Comparison of ENCODE assay signal across 24 cellular contexts in genomic region chr12:33977887-33978286, GRCh38. TPM values are rescaled to one million over a fixed set of nuclear protein-coding genes. Genes with fewer than 3 reads are reported as not detected.
DNase-seq lines count a peak whose midpoint lies in the region; ATAC-seq, FAIRE-seq and TF ChIP-seq lines count a peak whose summit lies in the region.
"Had no signal": no experiment of that assay in that cellular context is flagged by ENCODE, and none has a peak within 500 bp of the region (broad histone marks: within the 10 kb centered on the region; RNA-seq: fewer than 3 reads in every experiment).

No MANE protein-coding gene starts in this region.

- DNase-seq in mammary epithelial cell (peak; percentile 48), MCF 10A (ENCODE audit: unreplicated experiment) (no peak), foreskin keratinocyte (peak in 1 of 2 donors; percentile 49), NCI-H526 (lab: John Stamatoyannopoulos, UW) (no peak), GM20000 (ENCODE audit: low spot score) (no peak), Right ventricle myocardium superior (no peak)
- DNase-seq in activated T-cell treated with anti-CD3 and anti-CD28 coated beads, Interleukin-2, amount 50 U/mL, for 24 hours: no peak
- DNase-seq: ACHN; C1 segment of cervical spinal cord; Calu3; CD4-positive, alpha-beta memory T cell; COR-L47; DMS53; DMS79 treated with DMSO at 0.1 percent for 48 hours; GF-D8; GOT3; HFFc6 had no signal

- WGBS in mammary epithelial cell (ENCODE audit: low coverage, missing lambda C conversion rate): 63% methylated on average over 1 of the region's 1 CpG

- H4K20me1 ChIP-seq in mammary epithelial cell (ENCODE audit: insufficient read depth, low read length): no peaks in the 10 kb centered on the region

- H3K9me3 ChIP-seq in mammary epithelial cell (replicated peaks; ENCODE audit: insufficient read depth, low read length): no peaks in the 10 kb centered on the region
- H3K9me3 ChIP-seq: A549, HAP-1 had no signal

- no peak overlapping the region for H3K4me3 ChIP-seq in mammary epithelial cell (replicated peaks in 1 of 3; ENCODE audit: insufficient read depth in 1 of 3, low read depth in 2 of 3, low read length in 3 of 3)
- H3K4me3 ChIP-seq: A549, HAP-1 had no signal

- intact Hi-C loops in mammary epithelial cell (cut with micrococcal nuclease): loop anchor here (10.0 kb wide), 1 partner anchor 1223 kb away; the partner anchor contains the start of gene YARS2
- intact Hi-C loops in MCF 10A (cut with micrococcal nuclease): no loop called here
- intact Hi-C loops in Right ventricle myocardium superior (cut with DNase I): no loop called here

- H3K27me3 ChIP-seq in mammary epithelial cell (ENCODE audit: insufficient read depth, low read length) (no peaks in the 10 kb centered on the region), foreskin keratinocyte (no peaks in the 10 kb centered on the region)

- BruUV-seq in mammary epithelial cell (replicated peaks; lab: Mats Ljungman, UMichigan): no TSS peak
- no TSS peak for BruUV-seq in MCF 10A (replicated peaks; lab: Mats Ljungman, UMichigan)

- H3K9ac ChIP-seq in mammary epithelial cell (ENCODE audit: insufficient read depth, low read length): no peak overlapping the region

- in situ Hi-C loops in mammary epithelial cell (cut with MboI; ENCODE audit: low sequenced_read_pairs in 2 of 2): no loop called here

- H3K36me3 ChIP-seq in mammary epithelial cell (ENCODE audit: insufficient read depth, low read length): no peaks in the 10 kb centered on the region
- H3K36me3 ChIP-seq: HAP-1 had no signal

- H3K27ac ChIP-seq in mammary epithelial cell (ENCODE audit: insufficient read depth, low read depth, low read length) (no peak overlapping the region), foreskin keratinocyte (no peak overlapping the region)
- H3K27ac ChIP-seq: 22Rv1, A549 had no signal

- no peaks in the 10 kb centered on the region for H3K36me3 Mint-ChIP-seq in MCF 10A (ENCODE audit: insufficient read depth, unreplicated experiment)
- no peaks in the 10 kb centered on the region for H3K36me3 Mint-ChIP-seq in activated T-cell treated with anti-CD3 and anti-CD28 coated beads, Interleukin-2, amount 50 U/mL, for 24 hours (ENCODE audit: low read depth)
- H3K36me3 Mint-ChIP-seq: CD4-positive, alpha-beta memory T cell had no signal

- H3K9me3 Mint-ChIP-seq in MCF 10A (ENCODE audit: unreplicated experiment): peaks cover 8% of the 10 kb centered on the region
- H3K9me3 Mint-ChIP-seq in activated T-cell treated with anti-CD3 and anti-CD28 coated beads, Interleukin-2, amount 50 U/mL, for 24 hours: no peaks in the 10 kb centered on the region

- no peaks in the 10 kb centered on the region for H3K79me2 ChIP-seq in mammary epithelial cell (ENCODE audit: insufficient read depth, low read length)

- no peaks in the 10 kb centered on the region for H3K27me3 Mint-ChIP-seq in MCF 10A (ENCODE audit: insufficient read depth, unreplicated experiment)
- H3K27me3 Mint-ChIP-seq in activated T-cell treated with anti-CD3 and anti-CD28 coated beads, Interleukin-2, amount 50 U/mL, for 24 hours: peaks cover 11% of the 10 kb centered on the region

- no peaks in the 10 kb centered on the region for H3K4me1 Mint-ChIP-seq in MCF 10A (ENCODE audit: insufficient read depth, unreplicated experiment)
- no peaks in the 10 kb centered on the region for H3K4me1 Mint-ChIP-seq in activated T-cell treated with anti-CD3 and anti-CD28 coated beads, Interleukin-2, amount 50 U/mL, for 24 hours (ENCODE audit: low read depth)
- H3K4me1 Mint-ChIP-seq: CD4-positive, alpha-beta memory T cell had no signal

- H3K4me1 ChIP-seq in mammary epithelial cell (ENCODE audit: insufficient read depth, low read length): no peaks in the 10 kb centered on the region
- no peaks in the 10 kb centered on the region for H3K4me1 ChIP-seq in foreskin keratinocyte
- H3K4me1 ChIP-seq: A549, HAP-1 had no signal

- dilution Hi-C loops in mammary epithelial cell (cut with HindIII; ENCODE audit: low sequenced_read_pairs): no loop called here

- no peak overlapping the region for H3K4me3 Mint-ChIP-seq in MCF 10A (ENCODE audit: unreplicated experiment)
- no peak overlapping the region for H3K4me3 Mint-ChIP-seq in activated T-cell treated with anti-CD3 and anti-CD28 coated beads, Interleukin-2, amount 50 U/mL, for 24 hours
- H3K4me3 Mint-ChIP-seq: CD4-positive, alpha-beta memory T cell; HFFc6 had no signal

- no peak overlapping the region for H2AFZ ChIP-seq in mammary epithelial cell (ENCODE audit: low read depth, low read length)

- peak; percentile 75 for ATAC-seq in foreskin keratinocyte
- ATAC-seq in Right ventricle myocardium superior (ENCODE audit: poor library complexity): no peak
- ATAC-seq: A549 had no signal

- H3K4me2 ChIP-seq in mammary epithelial cell (ENCODE audit: insufficient read depth, low read depth, low read length): no peak overlapping the region
- H3K4me2 ChIP-seq: A549 had no signal

- POLR2A ChIA-PET in MCF 10A (lab: Yijun Ruan, JAX): no interaction called here

- CTCF ChIA-PET in mammary epithelial cell (lab: Charles Lee; ENCODE audit: low non-redundant PET): interaction anchor here (0.6 kb wide), 1 partner anchor 1223 kb away, joined by 4 read pairs; no protein-coding TSS in a partner anchor
- CTCF ChIA-PET in MCF 10A (lab: Yijun Ruan, JAX): no interaction called here

- no peak overlapping the region for H3K27ac Mint-ChIP-seq in MCF 10A (ENCODE audit: low read depth, unreplicated experiment)
- no peak overlapping the region for H3K27ac Mint-ChIP-seq in activated T-cell treated with anti-CD3 and anti-CD28 coated beads, Interleukin-2, amount 50 U/mL, for 24 hours
- H3K27ac Mint-ChIP-seq: CD4-positive, alpha-beta memory T cell; HFFc6 had no signal

- peak; percentile 95 for FAIRE-seq in colon (lab: Jason Lieb, UNC)
- FAIRE-seq: A549, GM12891, GM18507, H54 had no signal

- no peak for TF ChIP-seq CTCF in mammary epithelial cell (conservative IDR thresholded peaks at IDR 0.05 in 1 of 2, IDR thresholded peaks at IDR 0.05 in 1 of 2; ENCODE audit: extremely low read depth in 1 of 2, insufficient read depth in 1 of 2, low read depth in 1 of 2, low read length in 2 of 2)
- no peak for TF ChIP-seq CTCF in MCF 10A (IDR thresholded peaks at IDR 0.05; ENCODE audit: unreplicated experiment)
- no peak for TF ChIP-seq CTCF in foreskin keratinocyte (conservative IDR thresholded peaks at IDR 0.05)
- TF ChIP-seq CTCF in GM20000 (IDR thresholded peaks at IDR 0.05; ENCODE audit: extremely low read depth, missing control alignments): no peak

RNA-seq across cellular contexts. Expression of gene ALG10, which starts 44.4 kb away (rescaled TPM):
- total RNA-seq in mammary epithelial cell: 10 to 100 TPM; 12.6 to 18.7 TPM
- polyA plus RNA-seq in mammary epithelial cell: 9.3 TPM
- 15.6 TPM for polyA minus RNA-seq in mammary epithelial cell
- 7.6 and 7.8 TPM in 2 replicates for total RNA-seq in MCF 10A (2022)
- 7.4 and 7.6 TPM in 2 replicates for total RNA-seq in foreskin keratinocyte
- polyA plus RNA-seq in foreskin keratinocyte: 1.8 and 2.4 TPM in 2 replicates
- total RNA-seq in Right ventricle myocardium superior: 3.7 TPM
